7 cellular contexts compared by ENCODE assay signal in genomic region chr11:94719864-94720263, GRCh38. TPM values are rescaled to one million over a fixed set of nuclear protein-coding genes. Genes with fewer than 3 reads are reported as not detected.
"Had no signal": no experiment of that assay in that cellular context is flagged by ENCODE, and none has a peak within 500 bp of the region (broad histone marks: within the 10 kb centered on the region; RNA-seq: fewer than 3 reads in every experiment).

No MANE protein-coding gene starts in this region.

- H3K4me3 Mint-ChIP-seq: GM23338, H9, HFFc6, IgD-negative memory B cell had no signal

- H3K9me3 Mint-ChIP-seq: HFFc6 had no signal

- H3K27ac ChIP-seq: HL-60 had no signal

- DNase-seq: H9, HCEC 1CT, HFFc6 had no signal

- ATAC-seq: GM23338, HepG2 had no signal

- H3K4me1 Mint-ChIP-seq: IgD-negative memory B cell had no signal

- H3K36me3 Mint-ChIP-seq: IgD-negative memory B cell had no signal

- H3K27ac Mint-ChIP-seq: GM23338, H9, HFFc6, IgD-negative memory B cell had no signal

- H3K4me3 ChIP-seq: GM23338 had no signal

- H2AFZ ChIP-seq: GM23338 had no signal

- H3K4me2 ChIP-seq: GM23338 had no signal

RNA-seq across cellular contexts. Expression of gene AMOTL1, which starts 48.3 kb away (rescaled TPM):
- polyA plus RNA-seq: IgD-negative memory B cell had no signal
